In the genomic region with DNA sequence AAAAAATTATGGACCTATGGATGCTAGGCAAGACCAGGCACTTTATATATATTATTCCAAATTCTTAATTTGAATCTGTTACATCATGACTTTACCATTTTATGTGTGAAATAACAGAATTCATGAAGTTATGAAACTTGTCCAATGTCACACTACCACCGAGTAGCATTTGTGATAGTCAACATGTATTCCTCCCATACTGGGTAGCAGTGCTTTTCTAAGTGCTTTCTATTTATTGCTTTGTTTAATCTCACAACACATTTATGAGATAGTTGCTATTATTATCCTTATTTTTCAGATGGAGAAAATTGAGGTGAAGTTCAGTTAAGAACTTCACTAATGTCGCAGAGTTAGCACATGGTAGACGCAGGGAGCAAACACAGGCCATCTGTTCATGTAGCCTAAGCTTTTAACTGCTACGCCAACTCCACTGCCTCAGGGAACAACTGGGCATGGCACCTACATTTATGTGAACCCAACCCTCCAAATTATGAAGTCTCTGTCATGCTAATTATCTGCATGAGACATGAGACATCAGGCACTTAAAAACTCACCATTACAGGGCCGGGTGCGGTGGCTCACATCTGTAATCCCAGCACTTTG, we compare ENCODE assay signal across 27 cellular contexts. TPM values are rescaled to one million over a fixed set of nuclear protein-coding genes. Genes with fewer than 3 reads are reported as not detected.
DNase-seq lines count a peak whose midpoint lies in the region; ATAC-seq lines count a peak whose summit lies in the region.
"Had no signal": no experiment of that assay in that cellular context is flagged by ENCODE, and none has a peak within 500 bp of the region (broad histone marks: within the 10 kb centered on the region; RNA-seq: fewer than 3 reads in every experiment).

No MANE protein-coding gene starts in this region.

- intact Hi-C loops in Right ventricle myocardium inferior (cut with DNase I): no loop called here
- intact Hi-C loops in cardiac septum (cut with DNase I): no loop called here
- intact Hi-C loops in left ventricle myocardium superior (cut with micrococcal nuclease): loop anchor here (10.0 kb wide), 1 partner anchor 173 kb away; no protein-coding TSS in a partner anchor

- DNase-seq in Right ventricle myocardium inferior (ENCODE audit: missing footprints) (no peak), cardiac septum (ENCODE audit: low spot score) (no peak), NCI-H69 (lab: John Stamatoyannopoulos, UW) (peak; percentile 64), left ventricle myocardium superior (no peak)
- DNase-seq: AML-193; C1 segment of cervical spinal cord; CD4-positive, alpha-beta memory T cell; COR-L47; DMS79 treated with DMSO at 0.1 percent for 48 hours; GF-D8; GM23248; H7; KBM-7; MG63; NCI-H1105 treated with DMSO at 0.1 percent for 48 hours; NCI-H146; NCI-H1930; NCI-H345; NCI-H774; PC-9; SHP77 treated with DMSO at 0.1 percent for 48 hours; T-helper 17 cell had no signal

- ATAC-seq in Right ventricle myocardium inferior (peak; percentile 46), left ventricle myocardium superior (peak; percentile 70), HG02588 (IDR thresholded peaks at IDR 0.05; ENCODE audit: unreplicated experiment) (no peak), GM18873 (IDR thresholded peaks at IDR 0.05; ENCODE audit: low FRiP score, unreplicated experiment) (no peak), GM21786 (IDR thresholded peaks at IDR 0.05; ENCODE audit: unreplicated experiment) (no peak)
- ATAC-seq: A549, T-helper 17 cell had no signal

RNA-seq across cellular contexts. Expression of gene GUCY1A1, which starts 20.8 kb away (rescaled TPM):
- total RNA-seq in Right ventricle myocardium inferior (88.4 TPM), cardiac septum (40.5 TPM), left ventricle myocardium superior (106 TPM)
- total RNA-seq: CD4-positive, alpha-beta memory T cell; GM23248; RPMI7951 had no signal

Comparison
In these comparisons a context has a peak if more than half of its experiments do, and no peak if none do; other contexts are left out.
1. ATAC-seq: peak in Right ventricle myocardium inferior (single experiment) and left ventricle myocardium superior (single experiment); none in HG02588 (single experiment), GM18873 (single experiment) and GM21786 (single experiment).